ENCODE assay signal across 8 cellular contexts in the genomic region with DNA sequence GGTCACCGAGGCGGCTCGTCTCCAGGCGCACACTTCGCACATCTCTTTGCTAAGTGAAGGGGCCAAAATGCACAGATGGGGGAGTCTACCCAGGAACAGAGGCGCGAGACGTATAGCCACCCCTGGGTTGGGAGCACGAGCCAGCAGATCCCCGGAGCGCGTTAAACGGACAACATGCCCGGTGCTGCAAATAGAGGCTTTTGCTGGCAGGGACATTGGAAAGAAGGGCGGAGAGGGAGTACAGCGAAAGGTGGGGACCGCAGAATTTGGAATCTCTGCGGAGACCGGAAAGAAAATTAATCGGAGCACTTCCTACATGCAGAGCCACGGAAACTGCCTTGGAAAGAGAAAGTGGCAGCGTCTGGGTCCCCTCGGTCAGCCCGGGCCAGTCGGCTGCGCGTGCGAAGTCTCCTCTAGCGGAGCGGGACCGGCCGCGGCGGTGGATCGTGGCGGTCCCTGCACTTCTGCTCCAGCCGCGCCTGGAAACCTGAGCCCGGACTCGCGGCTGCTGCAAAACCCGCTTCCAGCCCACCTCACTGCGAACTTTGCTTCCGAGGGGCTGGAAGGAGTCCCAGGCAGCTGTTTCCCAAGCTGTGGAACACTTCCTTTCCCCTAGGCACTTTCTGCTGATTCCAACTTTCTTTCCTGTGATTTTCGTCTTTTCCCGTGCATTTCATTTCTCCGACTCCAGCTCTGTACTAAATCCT. TPM values are rescaled to one million over a fixed set of nuclear protein-coding genes. Genes with fewer than 3 reads are reported as not detected.
DNase-seq lines count a peak whose midpoint lies in the region; ATAC-seq, FAIRE-seq and TF ChIP-seq lines count a peak whose summit lies in the region.

No MANE protein-coding gene starts in this region.

- CTCF ChIA-PET in mammary epithelial cell (lab: Charles Lee; ENCODE audit: low non-redundant PET) = no interaction called here

- H2AFZ ChIP-seq in mammary epithelial cell (ENCODE audit: low read depth, low read length) = peak overlapping the region; percentile 98

- peaks cover 8% of the 10 kb centered on the region for H3K4me1 ChIP-seq in mammary epithelial cell (ENCODE audit: insufficient read depth, low read length)
- H3K4me1 ChIP-seq in skeletal muscle satellite cell (ENCODE audit: control insufficient read depth, insufficient read depth, low read length) = peaks cover 21% of the 10 kb centered on the region

- DNase-seq in D721Med (ENCODE audit: insufficient read length, low spot score) (peak; percentile 17), RPMI7951 (ENCODE audit: low read depth) (peak; percentile 50), mammary epithelial cell (peak; percentile 63), iPS-NIHi7 (ENCODE audit: extremely low spot score) (peak; percentile 46), HT-29 (ENCODE audit: low spot score) (no peak)

- FAIRE-seq in D721Med (lab: Jason Lieb, UNC) = no peak

- H3K27ac ChIP-seq in mammary epithelial cell (ENCODE audit: insufficient read depth, low read depth, low read length) = peak overlapping the region; percentile 58

- no TSS peak for BruUV-seq in mammary epithelial cell (replicated peaks; lab: Mats Ljungman, UMichigan)

- H3K4me2 ChIP-seq in mammary epithelial cell (ENCODE audit: insufficient read depth, low read depth, low read length) = peak overlapping the region; percentile 94
- H3K4me2 ChIP-seq in skeletal muscle satellite cell (ENCODE audit: low read length) = peak overlapping the region; percentile 87

- WGBS in mammary epithelial cell (ENCODE audit: low coverage, missing lambda C conversion rate) = 2% methylated on average over 19 of the region's 47 CpGs

- H3K79me2 ChIP-seq in mammary epithelial cell (ENCODE audit: insufficient read depth, low read length) = no peaks in the 10 kb centered on the region

- TF ChIP-seq CTCF in D721Med (IDR thresholded peaks at IDR 0.05; ENCODE audit: insufficient read depth, missing control alignments) (no peak), mammary epithelial cell (conservative IDR thresholded peaks at IDR 0.05 in 1 of 2, IDR thresholded peaks at IDR 0.05 in 1 of 2; ENCODE audit: extremely low read depth in 1 of 2, insufficient read depth in 1 of 2, low read depth in 1 of 2, low read length in 2 of 2) (no peak)

- no peaks in the 10 kb centered on the region for H4K20me1 ChIP-seq in mammary epithelial cell (ENCODE audit: insufficient read depth, low read length)

- H3K4me3 ChIP-seq in mammary epithelial cell (replicated peaks in 1 of 3; ENCODE audit: insufficient read depth in 1 of 3, low read depth in 2 of 3, low read length in 3 of 3) (peak overlapping the region; percentile 82 to 94 (median 84)), skeletal muscle satellite cell (ENCODE audit: low read length) (peak overlapping the region; percentile 91)

- no peaks in the 10 kb centered on the region for H3K9me3 ChIP-seq in mammary epithelial cell (replicated peaks; ENCODE audit: insufficient read depth, low read length)
- H3K9me3 ChIP-seq in skeletal muscle satellite cell (replicated peaks; ENCODE audit: low read length) = no peaks in the 10 kb centered on the region

- intact Hi-C loops in mammary epithelial cell (cut with micrococcal nuclease) = loop anchor here (10.0 kb wide), 2 partner anchors 114 to 184 kb away; no protein-coding TSS in a partner anchor

- H3K9ac ChIP-seq in mammary epithelial cell (ENCODE audit: insufficient read depth, low read length) = peak overlapping the region; percentile 45
- H3K9ac ChIP-seq in skeletal muscle satellite cell (ENCODE audit: low read depth, low read length) = peak overlapping the region; percentile 98

- H3K36me3 ChIP-seq in mammary epithelial cell (ENCODE audit: insufficient read depth, low read length) (no peaks in the 10 kb centered on the region), skeletal muscle satellite cell (ENCODE audit: insufficient read depth, low read length) (peaks cover 17% of the 10 kb centered on the region)

- in situ Hi-C loops in mammary epithelial cell (cut with MboI; ENCODE audit: low sequenced_read_pairs in 2 of 2) = loop anchor here in 1 of 2 donors (25.0 kb wide), 2 partner anchors 544 to 1569 kb away; no protein-coding TSS in a partner anchor

- ATAC-seq in GM19452 (IDR thresholded peaks at IDR 0.05; ENCODE audit: unreplicated experiment) (peak; percentile 40), HG03460 (IDR thresholded peaks at IDR 0.05; ENCODE audit: unreplicated experiment) (peak; percentile 35)

- H3K27me3 ChIP-seq in mammary epithelial cell (ENCODE audit: insufficient read depth, low read length) (peaks cover 4% of the 10 kb centered on the region), skeletal muscle satellite cell (ENCODE audit: control insufficient read depth, insufficient read depth, low read length) (no peaks in the 10 kb centered on the region)

- dilution Hi-C loops in mammary epithelial cell (cut with HindIII; ENCODE audit: low sequenced_read_pairs) = no loop called here

RNA-seq across cellular contexts. Expression of a gene that starts 0.8 kb away (rescaled TPM):
- 0.10 and 0.12 TPM in 2 replicates for total RNA-seq in RPMI7951 (2014; rRNA removed; shearing (Covaris generic))
- total RNA-seq in mammary epithelial cell = 1 to 10 TPM in 1 of 2 donors, under 1 TPM in 1; 0.28 to 3.0 TPM
- 0.26 TPM for polyA plus RNA-seq in mammary epithelial cell
- 3.3 TPM for polyA minus RNA-seq in mammary epithelial cell
- 14.2 and 19.4 TPM in 2 replicates for total RNA-seq in skeletal muscle satellite cell (2012; rRNA removed)
- total RNA-seq in HT-29 (2014; rRNA removed; shearing (Covaris generic)) = not detected in 2 replicates
